ENCODE assay signal across 1 cellular context in the genomic region with DNA sequence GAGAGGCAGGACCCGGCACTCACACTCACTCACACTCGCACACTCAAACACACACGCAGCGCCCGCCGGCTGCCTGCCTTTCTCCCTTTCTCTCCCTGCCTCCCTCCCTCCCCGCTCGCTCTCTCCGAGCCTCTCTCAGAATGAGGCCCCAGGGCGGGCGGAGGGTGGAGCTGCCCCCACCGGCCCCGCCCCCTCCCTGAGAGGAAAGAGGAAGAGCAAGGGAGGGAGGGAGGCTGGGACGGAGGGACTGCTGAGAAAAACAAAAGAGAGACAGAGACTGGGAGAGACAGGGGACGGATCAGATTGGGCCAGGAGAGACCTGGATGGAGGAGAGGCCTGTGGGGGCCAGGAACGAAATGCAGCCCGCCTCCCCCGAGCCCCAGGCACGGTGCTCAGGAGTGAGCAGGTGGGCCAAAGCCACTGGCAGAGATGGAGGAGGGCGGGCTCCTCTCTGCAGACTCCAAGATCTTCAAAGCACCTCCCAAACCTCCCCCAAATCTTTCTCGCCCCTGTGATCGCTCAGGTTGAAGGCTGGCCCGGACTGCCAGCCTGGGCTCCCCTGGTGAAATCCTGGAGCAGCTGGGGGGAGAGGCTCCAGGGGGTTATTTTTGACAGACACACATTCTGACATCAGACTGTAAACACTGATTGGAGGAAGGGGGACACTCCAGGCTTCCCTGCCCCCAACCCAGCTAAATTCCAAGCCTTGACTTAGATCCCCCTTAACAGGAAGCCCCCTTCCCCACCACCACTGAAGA.
TF ChIP-seq lines count a peak whose summit lies in the region.

No MANE protein-coding gene starts in this region.

TF ChIP-seq in HepG2, 621 proteins besides CTCF, POLR2A, EP300 and RAD21 (continued from another document and continues in another):
- TF ChIP-seq, protein P1, sequence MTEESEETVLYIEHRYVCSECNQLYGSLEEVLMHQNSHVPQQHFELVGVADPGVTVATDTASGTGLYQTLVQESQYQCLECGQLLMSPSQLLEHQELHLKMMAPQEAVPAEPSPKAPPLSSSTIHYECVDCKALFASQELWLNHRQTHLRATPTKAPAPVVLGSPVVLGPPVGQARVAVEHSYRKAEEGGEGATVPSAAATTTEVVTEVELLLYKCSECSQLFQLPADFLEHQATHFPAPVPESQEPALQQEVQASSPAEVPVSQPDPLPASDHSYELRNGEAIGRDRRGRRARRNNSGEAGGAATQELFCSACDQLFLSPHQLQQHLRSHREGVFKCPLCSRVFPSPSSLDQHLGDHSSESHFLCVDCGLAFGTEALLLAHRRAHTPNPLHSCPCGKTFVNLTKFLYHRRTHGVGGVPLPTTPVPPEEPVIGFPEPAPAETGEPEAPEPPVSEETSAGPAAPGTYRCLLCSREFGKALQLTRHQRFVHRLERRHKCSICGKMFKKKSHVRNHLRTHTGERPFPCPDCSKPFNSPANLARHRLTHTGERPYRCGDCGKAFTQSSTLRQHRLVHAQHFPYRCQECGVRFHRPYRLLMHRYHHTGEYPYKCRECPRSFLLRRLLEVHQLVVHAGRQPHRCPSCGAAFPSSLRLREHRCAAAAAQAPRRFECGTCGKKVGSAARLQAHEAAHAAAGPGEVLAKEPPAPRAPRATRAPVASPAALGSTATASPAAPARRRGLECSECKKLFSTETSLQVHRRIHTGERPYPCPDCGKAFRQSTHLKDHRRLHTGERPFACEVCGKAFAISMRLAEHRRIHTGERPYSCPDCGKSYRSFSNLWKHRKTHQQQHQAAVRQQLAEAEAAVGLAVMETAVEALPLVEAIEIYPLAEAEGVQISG (CRISPR knock-in tag; IDR thresholded peaks at IDR 0.05): peak; percentile 39; the same call in 1 of the 2 replicates
- TF ChIP-seq FOSL1 (CRISPR knock-in tag; IDR thresholded peaks at IDR 0.05; ENCODE audit: borderline replicate concordance) (no peak), NONO (IDR thresholded peaks at IDR 0.05) (no peak), NONO (CRISPR knock-in tag; conservative IDR thresholded peaks at IDR 0.05) (0 out of 2 replicates have a peak, but pooled peaks have one; percentile 41), ZNF451 (CRISPR knock-in tag; IDR thresholded peaks at IDR 0.05) (0 out of 2 replicates have a peak, but pooled peaks have one; percentile 35), NCOA2 (CRISPR knock-in tag; IDR thresholded peaks at IDR 0.05) (no peak), RBFOX2 (IDR thresholded peaks at IDR 0.05; ENCODE audit: low read depth, low read length) (peak; percentile 66), ZNF598 (CRISPR knock-in tag; IDR thresholded peaks at IDR 0.05; ENCODE audit: borderline replicate concordance) (no peak), TCF7L2 (IDR thresholded peaks at IDR 0.05; ENCODE audit: low read depth, low read length) (no peak), MAF1 (CRISPR knock-in tag; IDR thresholded peaks at IDR 0.05; ENCODE audit: borderline replicate concordance) (no peak), ZNF30 (CRISPR knock-in tag; IDR thresholded peaks at IDR 0.05) (no peak), HNRNPH1 (optimal IDR thresholded peaks at IDR 0.05; ENCODE audit: low read depth, low read length) (peak; percentile 78), CREB1 (IDR thresholded peaks at IDR 0.05) (no peak), CREB1 (CRISPR knock-in tag; IDR thresholded peaks at IDR 0.05) (no peak), SAP130 (CRISPR knock-in tag; IDR thresholded peaks at IDR 0.05; ENCODE audit: low read depth) (peak; percentile 85), TAF15 (IDR thresholded peaks at IDR 0.05; ENCODE audit: low read depth, low read length, poor library complexity, severe bottlenecking) (no peak), ZNF136 (CRISPR knock-in tag; IDR thresholded peaks at IDR 0.05; ENCODE audit: low read depth) (no peak), NR1H2 (CRISPR knock-in tag; IDR thresholded peaks at IDR 0.05; ENCODE audit: borderline replicate concordance, low read depth) (no peak), HOXA7 (CRISPR knock-in tag; IDR thresholded peaks at IDR 0.05) (no peak), RNF2 (conservative IDR thresholded peaks at IDR 0.05; ENCODE audit: low read depth) (no peak), HNF4A (CRISPR knock-in tag; IDR thresholded peaks at IDR 0.05) (no peak), HCFC1 (IDR thresholded peaks at IDR 0.05; ENCODE audit: low read depth, low read length) (no peak), ZNF382 (CRISPR knock-in tag; IDR thresholded peaks at IDR 0.05; ENCODE audit: borderline replicate concordance) (no peak), SOX13 (IDR thresholded peaks at IDR 0.05) (no peak), SOX13 (CRISPR knock-in tag; conservative IDR thresholded peaks at IDR 0.05 in 1 of 2, IDR thresholded peaks at IDR 0.05 in 1 of 2) (peak in 1 of 2 experiments; percentile 42; a peak in 2 of 4 replicates), ZNF615 (CRISPR knock-in tag; IDR thresholded peaks at IDR 0.05; ENCODE audit: borderline replicate concordance) (no peak), KDM2A (CRISPR knock-in tag; IDR thresholded peaks at IDR 0.05; ENCODE audit: borderline replicate concordance, low read depth) (peak; percentile 51; the same call in 1 of the 2 replicates), REXO4 (CRISPR knock-in tag; IDR thresholded peaks at IDR 0.05; ENCODE audit: borderline replicate concordance) (no peak), TEAD3 (CRISPR knock-in tag; optimal IDR thresholded peaks at IDR 0.05; ENCODE audit: borderline replicate concordance) (no peak), MXD4 (CRISPR knock-in tag; IDR thresholded peaks at IDR 0.05) (no peak), ZFP82 (CRISPR knock-in tag; IDR thresholded peaks at IDR 0.05; ENCODE audit: borderline replicate concordance) (no peak), MAZ (IDR thresholded peaks at IDR 0.05; ENCODE audit: borderline replicate concordance, low read depth, low read length) (peak; percentile 95), MAZ (CRISPR knock-in tag; IDR thresholded peaks at IDR 0.05; ENCODE audit: low read depth) (no peak; the same call in 1 of the 2 replicates), KLF13 (CRISPR knock-in tag; IDR thresholded peaks at IDR 0.05) (no peak), PHF8 (CRISPR knock-in tag; IDR thresholded peaks at IDR 0.05) (peak; percentile 74; the same call in 1 of the 2 replicates), ZBTB7A (CRISPR knock-in tag; IDR thresholded peaks at IDR 0.05) (0 out of 2 replicates have a peak, but pooled peaks have one; percentile 19), PAX8 (CRISPR knock-in tag; IDR thresholded peaks at IDR 0.05; ENCODE audit: borderline replicate concordance) (no peak), SMARCE1 (IDR thresholded peaks at IDR 0.05; ENCODE audit: borderline replicate concordance) (no peak), NFIC (IDR thresholded peaks at IDR 0.05; ENCODE audit: low read length) (no peak), ZNF879 (CRISPR knock-in tag; IDR thresholded peaks at IDR 0.05) (no peak), NKX3-1 (CRISPR knock-in tag; IDR thresholded peaks at IDR 0.05) (no peak)
- TF ChIP-seq, protein P2, sequence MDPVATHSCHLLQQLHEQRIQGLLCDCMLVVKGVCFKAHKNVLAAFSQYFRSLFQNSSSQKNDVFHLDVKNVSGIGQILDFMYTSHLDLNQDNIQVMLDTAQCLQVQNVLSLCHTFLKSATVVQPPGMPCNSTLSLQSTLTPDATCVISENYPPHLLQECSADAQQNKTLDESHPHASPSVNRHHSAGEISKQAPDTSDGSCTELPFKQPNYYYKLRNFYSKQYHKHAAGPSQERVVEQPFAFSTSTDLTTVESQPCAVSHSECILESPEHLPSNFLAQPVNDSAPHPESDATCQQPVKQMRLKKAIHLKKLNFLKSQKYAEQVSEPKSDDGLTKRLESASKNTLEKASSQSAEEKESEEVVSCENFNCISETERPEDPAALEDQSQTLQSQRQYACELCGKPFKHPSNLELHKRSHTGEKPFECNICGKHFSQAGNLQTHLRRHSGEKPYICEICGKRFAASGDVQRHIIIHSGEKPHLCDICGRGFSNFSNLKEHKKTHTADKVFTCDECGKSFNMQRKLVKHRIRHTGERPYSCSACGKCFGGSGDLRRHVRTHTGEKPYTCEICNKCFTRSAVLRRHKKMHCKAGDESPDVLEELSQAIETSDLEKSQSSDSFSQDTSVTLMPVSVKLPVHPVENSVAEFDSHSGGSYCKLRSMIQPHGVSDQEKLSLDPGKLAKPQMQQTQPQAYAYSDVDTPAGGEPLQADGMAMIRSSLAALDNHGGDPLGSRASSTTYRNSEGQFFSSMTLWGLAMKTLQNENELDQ (CRISPR knock-in tag; IDR thresholded peaks at IDR 0.05; ENCODE audit: borderline replicate concordance): no peak
- TF ChIP-seq, protein P3, sequence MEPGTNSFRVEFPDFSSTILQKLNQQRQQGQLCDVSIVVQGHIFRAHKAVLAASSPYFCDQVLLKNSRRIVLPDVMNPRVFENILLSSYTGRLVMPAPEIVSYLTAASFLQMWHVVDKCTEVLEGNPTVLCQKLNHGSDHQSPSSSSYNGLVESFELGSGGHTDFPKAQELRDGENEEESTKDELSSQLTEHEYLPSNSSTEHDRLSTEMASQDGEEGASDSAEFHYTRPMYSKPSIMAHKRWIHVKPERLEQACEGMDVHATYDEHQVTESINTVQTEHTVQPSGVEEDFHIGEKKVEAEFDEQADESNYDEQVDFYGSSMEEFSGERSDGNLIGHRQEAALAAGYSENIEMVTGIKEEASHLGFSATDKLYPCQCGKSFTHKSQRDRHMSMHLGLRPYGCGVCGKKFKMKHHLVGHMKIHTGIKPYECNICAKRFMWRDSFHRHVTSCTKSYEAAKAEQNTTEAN (CRISPR knock-in tag; conservative IDR thresholded peaks at IDR 0.05): peak; percentile 89
- TF ChIP-seq, protein P4, sequence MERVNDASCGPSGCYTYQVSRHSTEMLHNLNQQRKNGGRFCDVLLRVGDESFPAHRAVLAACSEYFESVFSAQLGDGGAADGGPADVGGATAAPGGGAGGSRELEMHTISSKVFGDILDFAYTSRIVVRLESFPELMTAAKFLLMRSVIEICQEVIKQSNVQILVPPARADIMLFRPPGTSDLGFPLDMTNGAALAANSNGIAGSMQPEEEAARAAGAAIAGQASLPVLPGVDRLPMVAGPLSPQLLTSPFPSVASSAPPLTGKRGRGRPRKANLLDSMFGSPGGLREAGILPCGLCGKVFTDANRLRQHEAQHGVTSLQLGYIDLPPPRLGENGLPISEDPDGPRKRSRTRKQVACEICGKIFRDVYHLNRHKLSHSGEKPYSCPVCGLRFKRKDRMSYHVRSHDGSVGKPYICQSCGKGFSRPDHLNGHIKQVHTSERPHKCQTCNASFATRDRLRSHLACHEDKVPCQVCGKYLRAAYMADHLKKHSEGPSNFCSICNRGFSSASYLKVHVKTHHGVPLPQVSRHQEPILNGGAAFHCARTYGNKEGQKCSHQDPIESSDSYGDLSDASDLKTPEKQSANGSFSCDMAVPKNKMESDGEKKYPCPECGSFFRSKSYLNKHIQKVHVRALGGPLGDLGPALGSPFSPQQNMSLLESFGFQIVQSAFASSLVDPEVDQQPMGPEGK (CRISPR knock-in tag; IDR thresholded peaks at IDR 0.05): peak; percentile 98
- TF ChIP-seq, protein P5, sequence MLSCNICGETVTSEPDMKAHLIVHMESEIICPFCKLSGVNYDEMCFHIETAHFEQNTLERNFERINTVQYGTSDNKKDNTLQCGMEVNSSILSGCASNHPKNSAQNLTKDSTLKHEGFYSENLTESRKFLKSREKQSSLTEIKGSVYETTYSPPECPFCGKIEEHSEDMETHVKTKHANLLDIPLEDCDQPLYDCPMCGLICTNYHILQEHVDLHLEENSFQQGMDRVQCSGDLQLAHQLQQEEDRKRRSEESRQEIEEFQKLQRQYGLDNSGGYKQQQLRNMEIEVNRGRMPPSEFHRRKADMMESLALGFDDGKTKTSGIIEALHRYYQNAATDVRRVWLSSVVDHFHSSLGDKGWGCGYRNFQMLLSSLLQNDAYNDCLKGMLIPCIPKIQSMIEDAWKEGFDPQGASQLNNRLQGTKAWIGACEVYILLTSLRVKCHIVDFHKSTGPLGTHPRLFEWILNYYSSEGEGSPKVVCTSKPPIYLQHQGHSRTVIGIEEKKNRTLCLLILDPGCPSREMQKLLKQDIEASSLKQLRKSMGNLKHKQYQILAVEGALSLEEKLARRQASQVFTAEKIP (CRISPR knock-in tag; IDR thresholded peaks at IDR 0.05; ENCODE audit: borderline replicate concordance): no peak
- TF ChIP-seq, protein P6, sequence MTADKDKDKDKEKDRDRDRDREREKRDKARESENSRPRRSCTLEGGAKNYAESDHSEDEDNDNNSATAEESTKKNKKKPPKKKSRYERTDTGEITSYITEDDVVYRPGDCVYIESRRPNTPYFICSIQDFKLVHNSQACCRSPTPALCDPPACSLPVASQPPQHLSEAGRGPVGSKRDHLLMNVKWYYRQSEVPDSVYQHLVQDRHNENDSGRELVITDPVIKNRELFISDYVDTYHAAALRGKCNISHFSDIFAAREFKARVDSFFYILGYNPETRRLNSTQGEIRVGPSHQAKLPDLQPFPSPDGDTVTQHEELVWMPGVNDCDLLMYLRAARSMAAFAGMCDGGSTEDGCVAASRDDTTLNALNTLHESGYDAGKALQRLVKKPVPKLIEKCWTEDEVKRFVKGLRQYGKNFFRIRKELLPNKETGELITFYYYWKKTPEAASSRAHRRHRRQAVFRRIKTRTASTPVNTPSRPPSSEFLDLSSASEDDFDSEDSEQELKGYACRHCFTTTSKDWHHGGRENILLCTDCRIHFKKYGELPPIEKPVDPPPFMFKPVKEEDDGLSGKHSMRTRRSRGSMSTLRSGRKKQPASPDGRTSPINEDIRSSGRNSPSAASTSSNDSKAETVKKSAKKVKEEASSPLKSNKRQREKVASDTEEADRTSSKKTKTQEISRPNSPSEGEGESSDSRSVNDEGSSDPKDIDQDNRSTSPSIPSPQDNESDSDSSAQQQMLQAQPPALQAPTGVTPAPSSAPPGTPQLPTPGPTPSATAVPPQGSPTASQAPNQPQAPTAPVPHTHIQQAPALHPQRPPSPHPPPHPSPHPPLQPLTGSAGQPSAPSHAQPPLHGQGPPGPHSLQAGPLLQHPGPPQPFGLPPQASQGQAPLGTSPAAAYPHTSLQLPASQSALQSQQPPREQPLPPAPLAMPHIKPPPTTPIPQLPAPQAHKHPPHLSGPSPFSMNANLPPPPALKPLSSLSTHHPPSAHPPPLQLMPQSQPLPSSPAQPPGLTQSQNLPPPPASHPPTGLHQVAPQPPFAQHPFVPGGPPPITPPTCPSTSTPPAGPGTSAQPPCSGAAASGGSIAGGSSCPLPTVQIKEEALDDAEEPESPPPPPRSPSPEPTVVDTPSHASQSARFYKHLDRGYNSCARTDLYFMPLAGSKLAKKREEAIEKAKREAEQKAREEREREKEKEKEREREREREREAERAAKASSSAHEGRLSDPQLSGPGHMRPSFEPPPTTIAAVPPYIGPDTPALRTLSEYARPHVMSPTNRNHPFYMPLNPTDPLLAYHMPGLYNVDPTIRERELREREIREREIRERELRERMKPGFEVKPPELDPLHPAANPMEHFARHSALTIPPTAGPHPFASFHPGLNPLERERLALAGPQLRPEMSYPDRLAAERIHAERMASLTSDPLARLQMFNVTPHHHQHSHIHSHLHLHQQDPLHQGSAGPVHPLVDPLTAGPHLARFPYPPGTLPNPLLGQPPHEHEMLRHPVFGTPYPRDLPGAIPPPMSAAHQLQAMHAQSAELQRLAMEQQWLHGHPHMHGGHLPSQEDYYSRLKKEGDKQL (CRISPR knock-in tag; IDR thresholded peaks at IDR 0.05; ENCODE audit: low read depth): 0 out of 2 replicates have a peak, but pooled peaks have one; percentile 24
